ENCODE assay signal across 1 cellular context in genomic region chr6:47161176-47161687, GRCh38.
TF ChIP-seq lines count a peak whose summit lies in the region.

No MANE protein-coding gene starts in this region.

TF ChIP-seq in IMR-90, 13 proteins besides CTCF, POLR2A, EP300 and RAD21 (continued from another document):
- TF ChIP-seq ELK1 (IDR thresholded peaks at IDR 0.05; ENCODE audit: borderline replicate concordance, low read depth, low read length) (no peak), MAFK (IDR thresholded peaks at IDR 0.05; ENCODE audit: low read depth, low read length) (no peak), RFX5 (IDR thresholded peaks at IDR 0.05; ENCODE audit: low read depth, low read length) (no peak), CEBPB (IDR thresholded peaks at IDR 0.05; ENCODE audit: low read depth, low read length) (no peak), CHD1 (IDR thresholded peaks at IDR 0.05; ENCODE audit: low read depth, low read length) (no peak), SMC3 (IDR thresholded peaks at IDR 0.05; ENCODE audit: low read depth, low read length) (no peak), RCOR1 (IDR thresholded peaks at IDR 0.05; ENCODE audit: insufficient replicate concordance, low read length) (no peak), FOS (IDR thresholded peaks at IDR 0.05; ENCODE audit: low read depth, low read length) (no peak), NFE2L2 (IDR thresholded peaks at IDR 0.05; ENCODE audit: low read depth, low read length) (no peak), BHLHE40 (IDR thresholded peaks at IDR 0.05; ENCODE audit: low read depth, low read length) (no peak), MAZ (IDR thresholded peaks at IDR 0.05; ENCODE audit: borderline replicate concordance, low read depth, low read length) (no peak)
